16 cellular contexts compared by ENCODE assay signal in the genomic region with DNA sequence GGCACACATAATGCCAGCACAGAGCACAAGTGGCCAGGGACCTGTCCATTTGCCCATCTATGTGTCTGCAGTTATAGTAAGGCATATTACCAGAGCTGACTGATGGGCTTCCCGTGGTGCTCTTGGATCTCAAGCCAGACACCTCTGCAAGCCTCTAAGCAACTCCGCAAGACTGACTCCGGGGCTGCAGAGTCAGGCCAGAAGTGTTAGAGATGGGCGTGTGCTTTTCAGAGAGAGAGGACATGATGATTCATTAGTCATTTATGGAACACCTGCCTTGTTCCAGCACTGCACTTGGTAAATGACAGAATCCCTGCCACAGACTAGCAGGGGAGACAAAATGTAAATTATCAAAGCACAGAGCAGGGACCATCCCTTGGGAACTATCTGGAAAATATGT.
DNase-seq lines count a peak whose midpoint lies in the region; TF ChIP-seq lines count a peak whose summit lies in the region.
"Had no signal": no experiment of that assay in that cellular context is flagged by ENCODE, and none has a peak within 500 bp of the region (broad histone marks: within the 10 kb centered on the region; RNA-seq: fewer than 3 reads in every experiment).

No MANE protein-coding gene starts in this region.

- no peaks in the 10 kb centered on the region for H3K36me3 ChIP-seq in SK-N-SH (replicated peaks in 1 of 2; ENCODE audit: control insufficient read depth in 1 of 2, insufficient read depth in 2 of 2, low read length in 1 of 2)
- H3K36me3 ChIP-seq: SJCRH30 had no signal

- CTCF ChIA-PET in SK-N-SH (lab: Yijun Ruan, JAX), result no interaction called here

- H3K4me1 ChIP-seq in SK-N-SH (ENCODE audit: control insufficient read depth in 1 of 2, insufficient read depth in 2 of 2, low read depth in 1 of 2, low read length in 1 of 2), result no peaks in the 10 kb centered on the region
- H3K4me1 ChIP-seq: A549, SJCRH30 had no signal

- H3K4me3 ChIP-seq in SK-N-SH (ENCODE audit: low read depth in 2 of 2, low read length in 1 of 2), result no peak overlapping the region
- H3K4me3 ChIP-seq: A549, SJCRH30 had no signal

- no peaks in the 10 kb centered on the region for H3K79me2 ChIP-seq in SK-N-SH (ENCODE audit: insufficient read depth)

- WGBS in SK-N-SH (ENCODE audit: low lambda C conversion rate), result 8% methylated on average over 2 of the region's 4 CpGs

- no peaks in the 10 kb centered on the region for H3F3A ChIP-seq in SK-N-SH (replicated peaks; ENCODE audit: insufficient read depth)

- H4K20me1 ChIP-seq in SK-N-SH (ENCODE audit: insufficient read depth), result no peaks in the 10 kb centered on the region

- no peak for TF ChIP-seq RAD21 in SK-N-SH (IDR thresholded peaks at IDR 0.05; ENCODE audit: low read length)

- no peak overlapping the region for H3K27ac ChIP-seq in SK-N-SH (ENCODE audit: low read depth in 2 of 2, low read length in 1 of 2)
- H3K27ac ChIP-seq: A549, C4-2B, SJCRH30 had no signal

- no peak overlapping the region for H3K4me2 ChIP-seq in SK-N-SH
- H3K4me2 ChIP-seq: A549 had no signal

- H2AFZ ChIP-seq in SK-N-SH (ENCODE audit: low read depth), result no peak overlapping the region

- DNase-seq in NCI-H510A treated with DMSO at 0.1 percent for 48 hours (lab: John Stamatoyannopoulos, UW) (peak; percentile 27), NCI-H510A (lab: John Stamatoyannopoulos, UW) (no peak), NCI-H187 treated with DMSO at 0.1 percent for 48 hours (lab: John Stamatoyannopoulos, UW) (peak; percentile 1), SHP77 treated with DMSO at 0.1 percent for 48 hours (lab: John Stamatoyannopoulos, UW) (peak; percentile 32), myocyte (ENCODE audit: low read depth) (peak; percentile 53), ACHN (no peak), SK-N-SH (no peak), HUDEP-2 (lab: John Stamatoyannopoulos, UW; ENCODE audit: unreplicated experiment in 76 of 76) (no peak)
- DNase-seq: Kasumi-1, MV-4-11, NCI-H1436, NCI-H446 treated with DMSO at 0.1 percent for 48 hours, RPMI8226 had no signal

- TF ChIP-seq CTCF in SK-N-SH (IDR thresholded peaks at IDR 0.05), result no peak

- in situ Hi-C loops in ACHN (cut with HindIII; ENCODE audit: low pct_ligation_motif_present, low pct_unique_long_range_greater_than_20kb, low sequenced_read_pairs), result no loop called here

- H3K9ac ChIP-seq in SK-N-SH, result no peak overlapping the region

- no peak for TF ChIP-seq EP300 in SK-N-SH (IDR thresholded peaks at IDR 0.05; ENCODE audit: borderline replicate concordance in 1 of 2, low read depth in 1 of 2, low read length in 1 of 2)

- POLR2A ChIA-PET in SK-N-SH (lab: Yijun Ruan, JAX), result no interaction called here

- H3K27me3 ChIP-seq in SK-N-SH (ENCODE audit: insufficient read depth), result no peaks in the 10 kb centered on the region
- H3K27me3 ChIP-seq: SJCRH30 had no signal

- H3K9me2 ChIP-seq in SK-N-SH, result no peaks in the 10 kb centered on the region

- no peaks in the 10 kb centered on the region for H3K9me3 ChIP-seq in SK-N-SH
- H3K9me3 ChIP-seq: A549, SJCRH30 had no signal

TF ChIP-seq in SK-N-SH, 30 proteins besides CTCF, POLR2A, EP300 and RAD21:
- TF ChIP-seq RFX5 (IDR thresholded peaks at IDR 0.05; ENCODE audit: low read length), result no peak
- TF ChIP-seq, protein P1, sequence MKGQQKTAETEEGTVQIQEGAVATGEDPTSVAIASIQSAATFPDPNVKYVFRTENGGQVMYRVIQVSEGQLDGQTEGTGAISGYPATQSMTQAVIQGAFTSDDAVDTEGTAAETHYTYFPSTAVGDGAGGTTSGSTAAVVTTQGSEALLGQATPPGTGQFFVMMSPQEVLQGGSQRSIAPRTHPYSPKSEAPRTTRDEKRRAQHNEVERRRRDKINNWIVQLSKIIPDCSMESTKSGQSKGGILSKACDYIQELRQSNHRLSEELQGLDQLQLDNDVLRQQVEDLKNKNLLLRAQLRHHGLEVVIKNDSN (IDR thresholded peaks at IDR 0.05; ENCODE audit: borderline replicate concordance, low read depth), result no peak
- TF ChIP-seq, protein P2, sequence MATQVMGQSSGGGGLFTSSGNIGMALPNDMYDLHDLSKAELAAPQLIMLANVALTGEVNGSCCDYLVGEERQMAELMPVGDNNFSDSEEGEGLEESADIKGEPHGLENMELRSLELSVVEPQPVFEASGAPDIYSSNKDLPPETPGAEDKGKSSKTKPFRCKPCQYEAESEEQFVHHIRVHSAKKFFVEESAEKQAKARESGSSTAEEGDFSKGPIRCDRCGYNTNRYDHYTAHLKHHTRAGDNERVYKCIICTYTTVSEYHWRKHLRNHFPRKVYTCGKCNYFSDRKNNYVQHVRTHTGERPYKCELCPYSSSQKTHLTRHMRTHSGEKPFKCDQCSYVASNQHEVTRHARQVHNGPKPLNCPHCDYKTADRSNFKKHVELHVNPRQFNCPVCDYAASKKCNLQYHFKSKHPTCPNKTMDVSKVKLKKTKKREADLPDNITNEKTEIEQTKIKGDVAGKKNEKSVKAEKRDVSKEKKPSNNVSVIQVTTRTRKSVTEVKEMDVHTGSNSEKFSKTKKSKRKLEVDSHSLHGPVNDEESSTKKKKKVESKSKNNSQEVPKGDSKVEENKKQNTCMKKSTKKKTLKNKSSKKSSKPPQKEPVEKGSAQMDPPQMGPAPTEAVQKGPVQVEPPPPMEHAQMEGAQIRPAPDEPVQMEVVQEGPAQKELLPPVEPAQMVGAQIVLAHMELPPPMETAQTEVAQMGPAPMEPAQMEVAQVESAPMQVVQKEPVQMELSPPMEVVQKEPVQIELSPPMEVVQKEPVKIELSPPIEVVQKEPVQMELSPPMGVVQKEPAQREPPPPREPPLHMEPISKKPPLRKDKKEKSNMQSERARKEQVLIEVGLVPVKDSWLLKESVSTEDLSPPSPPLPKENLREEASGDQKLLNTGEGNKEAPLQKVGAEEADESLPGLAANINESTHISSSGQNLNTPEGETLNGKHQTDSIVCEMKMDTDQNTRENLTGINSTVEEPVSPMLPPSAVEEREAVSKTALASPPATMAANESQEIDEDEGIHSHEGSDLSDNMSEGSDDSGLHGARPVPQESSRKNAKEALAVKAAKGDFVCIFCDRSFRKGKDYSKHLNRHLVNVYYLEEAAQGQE (IDR thresholded peaks at IDR 0.05; ENCODE audit: low read depth, low read length), result no peak
- no peak for TF ChIP-seq NRF1 (IDR thresholded peaks at IDR 0.05; ENCODE audit: low read depth, low read length)

Comparison
In these comparisons a context has a peak if more than half of its experiments do, and no peak if none do; other contexts are left out.
1. DNase-seq: peak in NCI-H510A treated with DMSO at 0.1 percent for 48 hours (single experiment), NCI-H187 treated with DMSO at 0.1 percent for 48 hours (single experiment), SHP77 treated with DMSO at 0.1 percent for 48 hours (single experiment) and myocyte (single experiment); none in NCI-H510A (single experiment), ACHN (single experiment), SK-N-SH (single experiment) and HUDEP-2 (0 of 76).